ENCODE assay signal across 8 cellular contexts in genomic region chr6:158559338-158559894, GRCh38. TPM values are rescaled to one million over a fixed set of nuclear protein-coding genes. Genes with fewer than 3 reads are reported as not detected.
DNase-seq lines count a peak whose midpoint lies in the region; ATAC-seq and TF ChIP-seq lines count a peak whose summit lies in the region.

No MANE protein-coding gene starts in this region.

- H2BK5ac ChIP-seq in neuronal stem cell (ENCODE audit: low read length) = peak overlapping the region; percentile 61

- no peak overlapping the region for H3K14ac ChIP-seq in neuronal stem cell (ENCODE audit: low read length)

- peaks cover 0 to 7% (median 0%) of the 10 kb centered on the region in 3 donors for H3K36me3 Mint-ChIP-seq in CD8-positive, alpha-beta memory T cell

- peak overlapping the region; percentile 57 for H3K4ac ChIP-seq in neuronal stem cell (ENCODE audit: low read length)

- H3K4me1 Mint-ChIP-seq in CD8-positive, alpha-beta memory T cell = peaks cover 37 to 41% (median 38%) of the 10 kb centered on the region in 3 donors

- peaks cover 38% of the 10 kb centered on the region for H3K4me1 ChIP-seq in CD8-positive, alpha-beta memory T cell (ENCODE audit: insufficient read depth, low read length)
- H3K4me1 ChIP-seq in NT2/D1 (ENCODE audit: insufficient read depth, insufficient read length) (peaks cover 6% of the 10 kb centered on the region), endocrine pancreas (ENCODE audit: control insufficient read depth, insufficient read depth, low read length) (no peaks in the 10 kb centered on the region), neuronal stem cell (ENCODE audit: control insufficient read depth in 2 of 2, insufficient read depth in 1 of 2, low read depth in 1 of 2, low read length in 2 of 2) (peaks cover 8 to 13% of the 10 kb centered on the region in 2 donors)

- H3K27ac Mint-ChIP-seq in CD8-positive, alpha-beta memory T cell = peak overlapping the region; percentile 44 to 94 (median 70)

- no peaks in the 10 kb centered on the region for H3K27me3 ChIP-seq in CD8-positive, alpha-beta memory T cell (ENCODE audit: insufficient read depth, low read length, poor library complexity, severe bottlenecking)
- H3K27me3 ChIP-seq in NT2/D1 (ENCODE audit: insufficient read depth, insufficient read length) = no peaks in the 10 kb centered on the region
- H3K27me3 ChIP-seq in endocrine pancreas (ENCODE audit: control insufficient read depth, insufficient read depth, low read length) = no peaks in the 10 kb centered on the region
- no peaks in the 10 kb centered on the region for H3K27me3 ChIP-seq in neuronal stem cell (ENCODE audit: control insufficient read depth in 3 of 3, insufficient read depth in 3 of 3, low read depth in 1 of 3, low read length in 3 of 3)

- WGBS in neuronal stem cell (ENCODE audit: extremely low coverage in 2 of 2, insufficient read length in 2 of 2, insufficient replicate concordance in 1 of 2), 2 donors = no CpG with 5 or more reads among the region's 14 CpGs

- peak overlapping the region; percentile 62 for H3K4me3 ChIP-seq in CD8-positive, alpha-beta memory T cell (ENCODE audit: low read length)
- H3K4me3 ChIP-seq in NT2/D1 (ENCODE audit: insufficient read length, low read depth) (peak overlapping the region; percentile 63), endocrine pancreas (ENCODE audit: control insufficient read depth, insufficient read depth, low read length) (peak overlapping the region; percentile 38), neuronal stem cell (ENCODE audit: low read length in 2 of 2) (peak overlapping the region; percentile 71 to 94)

- no peak overlapping the region for H2BK120ac ChIP-seq in neuronal stem cell (ENCODE audit: low read depth, low read length)

- H3K9ac ChIP-seq in NT2/D1 (ENCODE audit: insufficient read length, low read depth) (peak overlapping the region; percentile 84), endocrine pancreas (ENCODE audit: control insufficient read depth, insufficient read depth, low read length) (peak overlapping the region; percentile 45), neuronal stem cell (ENCODE audit: low read depth, low read length, poor library complexity) (peak overlapping the region; percentile 96)

- no peak overlapping the region for H4K91ac ChIP-seq in neuronal stem cell (ENCODE audit: low read depth, low read length, poor library complexity)

- peaks cover 10% of the 10 kb centered on the region for H3K79me1 ChIP-seq in neuronal stem cell (ENCODE audit: low read depth, low read length)

- no peak for DNase-seq in CD8-positive, alpha-beta memory T cell
- no peak for DNase-seq in NT2/D1 (ENCODE audit: low read depth, low spot score)
- no peak for DNase-seq in neuronal stem cell (ENCODE audit: low spot score)
- DNase-seq in ecto neural progenitor cell (ENCODE audit: low spot score) = no peak
- no peak for DNase-seq in HEK293T (ENCODE audit: extremely low spot score)

- H3K36me3 ChIP-seq in CD8-positive, alpha-beta memory T cell (ENCODE audit: insufficient read depth, low read length) = no peaks in the 10 kb centered on the region
- peaks cover 22% of the 10 kb centered on the region for H3K36me3 ChIP-seq in NT2/D1 (ENCODE audit: insufficient read depth, insufficient read length, low read length)
- H3K36me3 ChIP-seq in endocrine pancreas (ENCODE audit: control insufficient read depth, insufficient read depth, low read length) = no peaks in the 10 kb centered on the region
- H3K36me3 ChIP-seq in neuronal stem cell (replicated peaks in 1 of 2; ENCODE audit: control insufficient read depth in 2 of 2, insufficient read depth in 2 of 2, low read length in 2 of 2) = no peaks in the 10 kb centered on the region

- no peak overlapping the region for H2AK5ac ChIP-seq in neuronal stem cell (ENCODE audit: low read depth, low read length)

- no peak overlapping the region for H2BK15ac ChIP-seq in neuronal stem cell (ENCODE audit: low read length)

- H3K23ac ChIP-seq in neuronal stem cell (ENCODE audit: low read depth, low read length, poor library complexity) = no peak overlapping the region

- H2BK12ac ChIP-seq in neuronal stem cell (ENCODE audit: low read length) = no peak overlapping the region

- ATAC-seq in GM19035 (IDR thresholded peaks at IDR 0.05; ENCODE audit: unreplicated experiment) (no peak), esophagus mucosa (no peak)

- no peaks in the 10 kb centered on the region for H3K9me3 Mint-ChIP-seq in CD8-positive, alpha-beta memory T cell

- peak overlapping the region; percentile 79 for H3K27ac ChIP-seq in CD8-positive, alpha-beta memory T cell (ENCODE audit: low read depth, low read length)
- no peak overlapping the region for H3K27ac ChIP-seq in neuronal stem cell (replicated peaks; ENCODE audit: low read length)

- H3K27me3 Mint-ChIP-seq in CD8-positive, alpha-beta memory T cell = peaks cover 0 to 7% of the 10 kb centered on the region in 2 donors

- H3K18ac ChIP-seq in neuronal stem cell (ENCODE audit: low read length) = peak overlapping the region; percentile 59

- no peak overlapping the region for H4K8ac ChIP-seq in neuronal stem cell (ENCODE audit: low read depth, low read length)

- H2AFZ ChIP-seq in neuronal stem cell (ENCODE audit: low read length) = peak overlapping the region; percentile 86

- CTCF ChIA-PET in CD8-positive, alpha-beta memory T cell (lab: Charles Lee) = interaction anchor here (1.0 to 1.4 kb wide), 3 partner anchors 22 to 339 kb away, joined by 3 to 6 read pairs (median 4); no protein-coding TSS in a partner anchor
- CTCF ChIA-PET in HEK293T (lab: Yijun Ruan, JAX) = interaction anchor here (0.7 to 1.3 kb wide), 3 partner anchors 46 to 351 kb away, joined by 3 to 4 read pairs (median 3); no protein-coding TSS in a partner anchor

- H3K4me2 ChIP-seq in neuronal stem cell (ENCODE audit: insufficient read depth, low read length, poor library complexity, severe bottlenecking) = peak overlapping the region; percentile 62

- peak overlapping the region; percentile 63 to 96 (median 87) for H3K4me3 Mint-ChIP-seq in CD8-positive, alpha-beta memory T cell

- POLR2A ChIA-PET in CD8-positive, alpha-beta memory T cell (lab: Charles Lee) = interaction anchor here (0.7 to 1.2 kb wide), 3 partner anchors 85 to 399 kb away, joined by 3 to 4 read pairs (median 3); partner anchors contain the start of genes DYNLT1 and SYTL3
- POLR2A ChIA-PET in HEK293T (lab: Yijun Ruan, JAX) = interaction anchor here (0.7 to 1.3 kb wide), 4 partner anchors 8 to 20 kb away, joined by 3 to 5 read pairs (median 4); no protein-coding TSS in a partner anchor

- H3K9me3 ChIP-seq in CD8-positive, alpha-beta memory T cell (ENCODE audit: low read length) = no peaks in the 10 kb centered on the region
- H3K9me3 ChIP-seq in NT2/D1 (ENCODE audit: insufficient read depth, low read length) (no peaks in the 10 kb centered on the region), endocrine pancreas (ENCODE audit: control insufficient read depth, low read length) (no peaks in the 10 kb centered on the region), neuronal stem cell (replicated peaks in 1 of 2; ENCODE audit: control insufficient read depth in 2 of 2, insufficient read depth in 1 of 2, low read depth in 1 of 2, low read length in 2 of 2) (no peaks in the 10 kb centered on the region)

TF ChIP-seq in HEK293T, 16 proteins besides CTCF, POLR2A, EP300 and RAD21:
- TF ChIP-seq ARNT (IDR thresholded peaks at IDR 0.05) (no peak), L3MBTL2 (conservative IDR thresholded peaks at IDR 0.05) (no peak), CTBP1 (IDR thresholded peaks at IDR 0.05; ENCODE audit: borderline replicate concordance) (no peak), SP1 (IDR thresholded peaks at IDR 0.05) (no peak), FOXA1 (IDR thresholded peaks at IDR 0.05) (no peak), NFRKB (IDR thresholded peaks at IDR 0.05) (no peak), BHLHE40 (IDR thresholded peaks at IDR 0.05; ENCODE audit: borderline replicate concordance) (no peak), HDGF (IDR thresholded peaks at IDR 0.05; ENCODE audit: borderline replicate concordance) (no peak), SUZ12 (IDR thresholded peaks at IDR 0.05) (no peak), ELF4 (IDR thresholded peaks at IDR 0.05) (no peak), FOXM1 (IDR thresholded peaks at IDR 0.05; ENCODE audit: borderline replicate concordance) (no peak), ZNF384 (IDR thresholded peaks at IDR 0.05) (no peak)

RNA-seq across cellular contexts. Expression of gene TMEM181, which starts 0.5 kb away (rescaled TPM):
- 10 to 100 TPM; 16.0 to 16.6 TPM for total RNA-seq in CD8-positive, alpha-beta memory T cell
- polyA plus RNA-seq in CD8-positive, alpha-beta memory T cell = 11.2 TPM
- polyA plus RNA-seq in neuronal stem cell (2013, experiment 1 of 2) = 11.5 TPM
- polyA plus RNA-seq in neuronal stem cell (2013, experiment 2 of 2) = 12.1 TPM
- 12.9 TPM for total RNA-seq in esophagus mucosa

Comparison
In these comparisons a context has a peak if more than half of its experiments do, and no peak if none do; other contexts are left out.
1. H3K9ac ChIP-seq: peak in every context shown above with its lines; median percentile 96 in neuronal stem cell; 84 in NT2/D1; 45 in endocrine pancreas.